Comparison of ENCODE assay signal across 24 cellular contexts in the genomic region with DNA sequence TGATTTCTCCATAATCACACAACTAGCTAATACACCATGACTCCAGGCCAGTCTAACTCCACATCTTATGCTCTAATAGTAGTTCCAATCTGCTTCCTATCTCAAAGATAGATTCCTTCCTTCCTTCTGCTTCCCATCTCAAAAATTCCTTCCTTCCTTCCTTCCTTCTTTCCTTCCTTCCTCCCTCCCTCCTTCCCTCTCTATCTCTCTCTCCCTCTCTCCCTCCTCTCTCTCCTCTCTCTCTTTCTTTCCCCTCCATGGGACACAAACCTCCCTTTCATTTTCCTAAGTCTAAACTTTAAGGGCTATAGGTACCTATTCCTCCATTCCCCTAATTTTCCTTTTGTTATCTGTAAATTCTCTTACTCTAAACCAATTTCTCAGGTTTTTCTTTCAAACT.
DNase-seq lines count a peak whose midpoint lies in the region; FAIRE-seq and TF ChIP-seq lines count a peak whose summit lies in the region.
"Had no signal": no experiment of that assay in that cellular context is flagged by ENCODE, and none has a peak within 500 bp of the region (broad histone marks: within the 10 kb centered on the region; RNA-seq: fewer than 3 reads in every experiment).

No MANE protein-coding gene starts in this region.

- POLR2A ChIA-PET in HEK293 (lab: Yijun Ruan, JAX), result no interaction called here

- no peaks in the 10 kb centered on the region for H3K9me3 ChIP-seq in HEK293 (ENCODE audit: control insufficient read depth, insufficient read depth, low read depth, low read length)
- H3K9me3 ChIP-seq: BE2C had no signal

- CTCF ChIA-PET in HEK293 (lab: Yijun Ruan, JAX), result no interaction called here

- H3K27ac ChIP-seq in HEK293 (ENCODE audit: extremely low read depth, low read depth, low read length), result no peak overlapping the region
- H3K27ac ChIP-seq in substantia nigra (ENCODE audit: low read depth, low read length, poor library complexity, severe bottlenecking), result peak overlapping the region; percentile 9
- H3K27ac ChIP-seq: BLaER1 had no signal

- no peak for TF ChIP-seq CTCF in HEK293 (tag by site-specific recombination; IDR thresholded peaks at IDR 0.05)

- H3K4me1 ChIP-seq in HEK293 (ENCODE audit: control insufficient read depth, insufficient read depth, low read length), result no peaks in the 10 kb centered on the region
- H3K4me1 ChIP-seq: BE2C, BLaER1 had no signal

- H3K36me3 ChIP-seq in HEK293 (ENCODE audit: control insufficient read depth in 2 of 2, insufficient read depth in 1 of 2, low read length in 2 of 2), result peaks cover 9 to 10% of the 10 kb centered on the region in 2 experiments
- H3K36me3 ChIP-seq: BE2C had no signal

- no peak overlapping the region for H3K4me3 ChIP-seq in HEK293 (ENCODE audit: low read depth, low read length)
- H3K4me3 ChIP-seq: BLaER1, GM12878 had no signal

- DNase-seq in HTR-8/SVneo (ENCODE audit: insufficient read length, low spot score) (no peak), substantia nigra (lab: John Stamatoyannopoulos, UW) (no peak), HCEC 1CT (no peak), NCI-H2196 (lab: John Stamatoyannopoulos, UW; ENCODE audit: unreplicated experiment) (no peak)
- DNase-seq: 8988T; ACHN; BE2C; C1 segment of cervical spinal cord; CD4-positive, alpha-beta memory T cell; CD4-positive, CD25-positive, alpha-beta regulatory T cell; CD8-positive, alpha-beta memory T cell; COR-L47; DMS 273 treated with DMSO at 0.1 percent for 48 hours; DMS153; DMS53; DMS79; DND-41; GDM1 had no signal

- peak; percentile 49 for FAIRE-seq in HTR-8/SVneo (lab: Jason Lieb, UNC)
- FAIRE-seq: A204.1, GM12878, GM12892, GM18507 had no signal

TF ChIP-seq in HEK293, 187 proteins besides CTCF, POLR2A, EP300 and RAD21:
- TF ChIP-seq ZNF366 (tag by site-specific recombination; conservative IDR thresholded peaks at IDR 0.05) (peak; percentile 56; the same call in 1 of the 2 replicates), ZNF341 (tag by site-specific recombination; IDR thresholded peaks at IDR 0.05; ENCODE audit: low read depth) (no peak), ZNF830 (tag by site-specific recombination; IDR thresholded peaks at IDR 0.05; ENCODE audit: low read depth) (no peak)
- TF ChIP-seq, protein P1, sequence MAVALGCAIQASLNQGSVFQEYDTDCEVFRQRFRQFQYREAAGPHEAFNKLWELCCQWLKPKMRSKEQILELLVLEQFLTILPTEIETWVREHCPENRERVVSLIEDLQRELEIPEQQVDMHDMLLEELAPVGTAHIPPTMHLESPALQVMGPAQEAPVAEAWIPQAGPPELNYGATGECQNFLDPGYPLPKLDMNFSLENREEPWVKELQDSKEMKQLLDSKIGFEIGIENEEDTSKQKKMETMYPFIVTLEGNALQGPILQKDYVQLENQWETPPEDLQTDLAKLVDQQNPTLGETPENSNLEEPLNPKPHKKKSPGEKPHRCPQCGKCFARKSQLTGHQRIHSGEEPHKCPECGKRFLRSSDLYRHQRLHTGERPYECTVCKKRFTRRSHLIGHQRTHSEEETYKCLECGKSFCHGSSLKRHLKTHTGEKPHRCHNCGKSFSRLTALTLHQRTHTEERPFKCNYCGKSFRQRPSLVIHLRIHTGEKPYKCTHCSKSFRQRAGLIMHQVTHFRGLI (tag by site-specific recombination; IDR thresholded peaks at IDR 0.05), result no peak
- TF ChIP-seq, protein P2, sequence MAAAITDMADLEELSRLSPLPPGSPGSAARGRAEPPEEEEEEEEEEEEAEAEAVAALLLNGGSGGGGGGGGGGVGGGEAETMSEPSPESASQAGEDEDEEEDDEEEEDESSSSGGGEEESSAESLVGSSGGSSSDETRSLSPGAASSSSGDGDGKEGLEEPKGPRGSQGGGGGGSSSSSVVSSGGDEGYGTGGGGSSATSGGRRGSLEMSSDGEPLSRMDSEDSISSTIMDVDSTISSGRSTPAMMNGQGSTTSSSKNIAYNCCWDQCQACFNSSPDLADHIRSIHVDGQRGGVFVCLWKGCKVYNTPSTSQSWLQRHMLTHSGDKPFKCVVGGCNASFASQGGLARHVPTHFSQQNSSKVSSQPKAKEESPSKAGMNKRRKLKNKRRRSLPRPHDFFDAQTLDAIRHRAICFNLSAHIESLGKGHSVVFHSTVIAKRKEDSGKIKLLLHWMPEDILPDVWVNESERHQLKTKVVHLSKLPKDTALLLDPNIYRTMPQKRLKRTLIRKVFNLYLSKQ (tag by site-specific recombination; IDR thresholded peaks at IDR 0.05; ENCODE audit: borderline replicate concordance), result no peak
